Comparison of ENCODE assay signal across 8 cellular contexts in the genomic region with DNA sequence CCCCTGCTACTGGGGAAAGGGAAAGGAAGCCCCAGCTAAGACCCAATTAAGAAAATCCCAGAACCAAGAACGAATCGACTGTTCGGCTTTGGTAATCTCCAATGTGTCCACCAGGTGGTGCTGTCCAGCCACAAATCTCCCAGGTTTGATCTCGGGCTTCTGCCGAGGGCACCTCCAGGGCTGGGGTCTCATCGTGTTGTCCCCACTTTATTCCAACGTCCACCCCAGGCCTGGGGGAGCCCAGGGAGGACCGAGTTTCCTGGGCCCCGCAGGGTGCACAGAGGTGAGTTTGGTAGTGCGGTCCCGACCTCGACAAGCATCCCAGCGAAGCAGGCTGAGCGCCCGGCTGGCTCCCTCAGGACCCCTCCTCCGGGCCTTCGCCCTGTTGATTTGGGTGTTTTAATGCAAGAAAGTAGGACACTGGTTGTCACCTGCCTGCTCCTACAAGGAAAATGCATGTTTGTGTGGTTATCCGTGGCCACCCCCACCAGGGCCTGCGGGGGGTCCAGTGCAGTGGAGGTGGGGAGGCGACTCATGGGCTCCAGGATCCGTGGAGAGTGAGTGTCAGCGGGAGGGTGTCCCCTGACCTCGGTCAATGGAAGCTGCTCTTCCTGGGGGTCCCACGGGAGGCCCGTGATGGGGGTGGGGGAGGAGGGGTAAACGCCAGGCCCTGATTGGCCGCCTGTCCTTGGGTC.
DNase-seq lines count a peak whose midpoint lies in the region; ATAC-seq and TF ChIP-seq lines count a peak whose summit lies in the region.

No MANE protein-coding gene starts in this region.

- H3K4me3 ChIP-seq in coronary artery = no peak overlapping the region

- no peak overlapping the region for H3K27ac ChIP-seq in coronary artery

- ATAC-seq in HG03097 (IDR thresholded peaks at IDR 0.05; ENCODE audit: low FRiP score, unreplicated experiment) = peak; percentile 40
- peak; percentile 41 to 57 for ATAC-seq in activated CD4-positive, CD25-positive, alpha-beta regulatory T cell treated with anti-CD3 and anti-CD28 coated beads, Interleukin-2, amount 50 U/mL, for 24 hours
- ATAC-seq in stimulated activated naive CD8-positive, alpha-beta T cell treated with anti-CD3 and anti-CD28 coated beads, Interleukin-15, Interleukin-2, amounts not matched to agents 100 U/mL and 50 U/mL, for 24 hours = peak; percentile 44
- no peak for ATAC-seq in GM18498 (IDR thresholded peaks at IDR 0.05; ENCODE audit: unreplicated experiment)

- TF ChIP-seq CTCF in GM12873 (IDR thresholded peaks at IDR 0.05; ENCODE audit: insufficient read depth, low read depth, low read length, missing control alignments) (peak; percentile 87), coronary artery (IDR thresholded peaks at IDR 0.05) (peak; percentile 92)

- peak; percentile 76 for DNase-seq in coronary artery (ENCODE audit: low spot score)
- DNase-seq in middle frontal gyrus (ENCODE audit: extremely low spot score, low spot score) = peak; percentile 58
- DNase-seq in stimulated activated naive CD8-positive, alpha-beta T cell treated with anti-CD3 and anti-CD28 coated beads, Interleukin-15, Interleukin-2, amounts not matched to agents 100 U/mL and 50 U/mL, for 24 hours = peak; percentile 86
- no peak for DNase-seq in NCI-H1105 (lab: John Stamatoyannopoulos, UW)
